ENCODE assay signal across 9 cellular contexts in genomic region chr11:725624-726202, GRCh38. TPM values are rescaled to one million over a fixed set of nuclear protein-coding genes. Genes with fewer than 3 reads are reported as not detected.
DNase-seq lines count a peak whose midpoint lies in the region; ATAC-seq and TF ChIP-seq lines count a peak whose summit lies in the region.
"Had no signal": no experiment of that assay in that cellular context is flagged by ENCODE, and none has a peak within 500 bp of the region (broad histone marks: within the 10 kb centered on the region; RNA-seq: fewer than 3 reads in every experiment).

No MANE protein-coding gene starts in this region.

- TF ChIP-seq CTCF in right atrium auricular region (IDR thresholded peaks at IDR 0.05) = no peak
- no peak for TF ChIP-seq CTCF in upper lobe of right lung (IDR thresholded peaks at IDR 0.05)

- H3K4me3 ChIP-seq in right cardiac atrium (ENCODE audit: low read length) (peak overlapping the region; percentile 17), right atrium auricular region (peak overlapping the region in 1 of 2 donors; percentile 38), iPS-18c (ENCODE audit: insufficient read depth, low read depth, low read length) (peak overlapping the region; percentile 41), upper lobe of right lung (peak overlapping the region; percentile 30)

- H3K9me3 ChIP-seq in right cardiac atrium (ENCODE audit: control insufficient read depth, low read length) (no peaks in the 10 kb centered on the region), right atrium auricular region (no peaks in the 10 kb centered on the region), iPS-18c (ENCODE audit: control insufficient read depth, insufficient read depth, low read length) (peaks cover 2% of the 10 kb centered on the region), upper lobe of right lung (no peaks in the 10 kb centered on the region)

- peak in 2 of 3 donors; percentile 51 to 61 for DNase-seq in right cardiac atrium
- no peak for DNase-seq in right atrium auricular region (ENCODE audit: low spot score)
- DNase-seq in RPMI8226 = peak; percentile 50
- peak; percentile 65 for DNase-seq in upper lobe of right lung
- DNase-seq in kidney tubule cell (ENCODE audit: low spot score) = no peak
- DNase-seq in Kasumi-1 (lab: John Stamatoyannopoulos, UW) = no peak
- DNase-seq: foreskin melanocyte had no signal

- intact Hi-C loops in right cardiac atrium (cut with DNase I) = loop anchor here (2.0 to 10.0 kb wide), 4 partner anchors 61 to 173 kb away; no protein-coding TSS in a partner anchor
- intact Hi-C loops in upper lobe of right lung (cut with DNase I) = loop anchor here (10.0 kb wide), 1 partner anchor 171 kb away; no protein-coding TSS in a partner anchor

- WGBS in right cardiac atrium = 5% methylated on average over 53 of the region's 53 CpGs

- no peaks in the 10 kb centered on the region for H3K36me3 ChIP-seq in right atrium auricular region
- no peaks in the 10 kb centered on the region for H3K36me3 ChIP-seq in upper lobe of right lung

- no peak for ATAC-seq in right cardiac atrium
- no peak for ATAC-seq in upper lobe of right lung
- no peak for ATAC-seq in GM19467 (IDR thresholded peaks at IDR 0.05; ENCODE audit: unreplicated experiment)

- H3K27ac ChIP-seq in right cardiac atrium (ENCODE audit: low read length) = no peak overlapping the region
- peak overlapping the region in 1 of 2 donors; percentile 3 for H3K27ac ChIP-seq in right atrium auricular region
- H3K27ac ChIP-seq in upper lobe of right lung = no peak overlapping the region

- peaks cover 2% of the 10 kb centered on the region for H3K4me1 ChIP-seq in right cardiac atrium (ENCODE audit: control insufficient read depth, insufficient read depth, low read length)
- peaks cover 0 to 47% of the 10 kb centered on the region in 2 donors for H3K4me1 ChIP-seq in right atrium auricular region
- peaks cover 25% of the 10 kb centered on the region for H3K4me1 ChIP-seq in upper lobe of right lung

- H3K27me3 ChIP-seq in right cardiac atrium (ENCODE audit: control insufficient read depth, insufficient read depth) (no peaks in the 10 kb centered on the region), right atrium auricular region (peaks cover 4 to 20% of the 10 kb centered on the region in 2 donors), upper lobe of right lung (peaks cover 25% of the 10 kb centered on the region)

RNA-seq across cellular contexts. Expression of gene EPS8L2, which starts 19.7 kb away (rescaled TPM):
- 1 to 10 TPM; 5.5 to 8.2 (median 6.3) TPM for total RNA-seq in right cardiac atrium
- polyA plus RNA-seq in right cardiac atrium = 3.1 TPM
- total RNA-seq in right atrium auricular region = 1 to 10 TPM; 4.7 to 7.5 TPM
- 155 TPM for total RNA-seq in upper lobe of right lung

RNA-seq across cellular contexts. Expression of gene TALDO1, which starts 21.6 kb away (rescaled TPM):
- total RNA-seq in right cardiac atrium (10 to 100 TPM; 84.7 to 99.9 (median 94.9) TPM), right atrium auricular region (100 to 1,000 TPM in 1 of 2 donors, 10 to 100 TPM in 1; 90.3 to 111 TPM), upper lobe of right lung (196 TPM)
- 82.3 TPM for polyA plus RNA-seq in right cardiac atrium

RNA-seq across cellular contexts. Expression of gene TMEM80, which starts 30.1 kb away (rescaled TPM):
- total RNA-seq in right cardiac atrium = 10 to 100 TPM; 12.6 to 16.4 (median 14.3) TPM
- 17.6 TPM for polyA plus RNA-seq in right cardiac atrium
- 10 to 100 TPM; 12.5 to 20.7 TPM for total RNA-seq in right atrium auricular region
- total RNA-seq in upper lobe of right lung = 33.2 TPM

RNA-seq across cellular contexts. Expression of gene DEAF1, which starts 30.7 kb away (rescaled TPM):
- 10 to 100 TPM; 18.2 to 25.2 (median 22.6) TPM for total RNA-seq in right cardiac atrium
- polyA plus RNA-seq in right cardiac atrium = 17.5 TPM
- 10 to 100 TPM; 15.5 to 26.6 TPM for total RNA-seq in right atrium auricular region
- total RNA-seq in upper lobe of right lung = 27.1 TPM

RNA-seq across cellular contexts. Expression of gene GATD1, which starts 51.6 kb away (rescaled TPM):
- total RNA-seq in right cardiac atrium (10 to 100 TPM; 30.0 to 34.5 (median 30.8) TPM), right atrium auricular region (10 to 100 TPM; 13.3 to 29.8 TPM), upper lobe of right lung (62.5 TPM)
- polyA plus RNA-seq in right cardiac atrium = 26.7 TPM

Comparison
In these comparisons a context has a peak if more than half of its experiments do, and no peak if none do; other contexts are left out.
1. DNase-seq: peak in right cardiac atrium (2 of 3), RPMI8226 (single experiment) and upper lobe of right lung (single experiment); none in right atrium auricular region (single experiment), kidney tubule cell (single experiment) and Kasumi-1 (0 of 2).
2. RNA of gene EPS8L2, which starts 19.7 kb away (total RNA-seq): 155 TPM in upper lobe of right lung (single experiment); 4.7 to 7.5 TPM in right atrium auricular region and 5.5 to 8.2 TPM in right cardiac atrium; every median in the first group is over 10 times any median in the second.